Comparison of ENCODE assay signal across 17 cellular contexts in genomic region chr17:31492206-31492605, GRCh38.
DNase-seq lines count a peak whose midpoint lies in the region; ATAC-seq, FAIRE-seq and TF ChIP-seq lines count a peak whose summit lies in the region.
"Had no signal": no experiment of that assay in that cellular context is flagged by ENCODE, and none has a peak within 500 bp of the region (broad histone marks: within the 10 kb centered on the region; RNA-seq: fewer than 3 reads in every experiment).

No MANE protein-coding gene starts in this region.

- peaks cover 85% of the 10 kb centered on the region for H3K4me1 Mint-ChIP-seq in activated naive CD4-positive, alpha-beta T cell treated with anti-CD3 and anti-CD28 coated beads, Interleukin-2, amount 50 U/mL, for 24 hours
- peaks cover 78% of the 10 kb centered on the region for H3K4me1 Mint-ChIP-seq in activated CD4-positive, alpha-beta memory T cell treated with anti-CD3 and anti-CD28 coated beads, Interleukin-2, amount 10 ng/mL, durations not matched to agents 7 days and 5 days

- H3K27me3 ChIP-seq in keratinocyte (ENCODE audit: control insufficient read depth, extremely low read depth, insufficient read depth, low read length), result no peaks in the 10 kb centered on the region
- H3K27me3 ChIP-seq: right atrium auricular region had no signal

- POLR2A ChIA-PET in activated CD4-positive, alpha-beta memory T cell treated with anti-CD3 and anti-CD28 coated beads, Interleukin-2, amount 10 ng/mL, durations not matched to agents 7 days and 5 days (lab: Charles Lee), result interaction anchor here (3.1 to 11.7 kb wide), 2 partner anchors 9 to 20 kb away, joined by 17 to 314 read pairs; no protein-coding TSS in a partner anchor

- H3K79me2 ChIP-seq in keratinocyte (ENCODE audit: control insufficient read depth, insufficient read depth, low read length), result peaks cover 5% of the 10 kb centered on the region

- peaks cover 4% of the 10 kb centered on the region for H4K20me1 ChIP-seq in keratinocyte (ENCODE audit: control insufficient read depth, extremely low read depth, insufficient read depth, low read length)

- H3K9me3 ChIP-seq in keratinocyte (ENCODE audit: control insufficient read depth, low read depth, low read length), result no peaks in the 10 kb centered on the region
- H3K9me3 ChIP-seq: lower lobe of right lung, right atrium auricular region had no signal

- H3K27ac ChIP-seq in keratinocyte (ENCODE audit: control insufficient read depth, insufficient read depth, low read length), result no peak overlapping the region
- H3K27ac ChIP-seq in temporal lobe (ENCODE audit: low read depth, low read length), result peak overlapping the region; percentile 50
- H3K27ac ChIP-seq: right atrium auricular region, SK-N-MC had no signal

- H3K9me3 Mint-ChIP-seq in activated naive CD4-positive, alpha-beta T cell treated with anti-CD3 and anti-CD28 coated beads, Interleukin-2, amount 50 U/mL, for 24 hours, result no peaks in the 10 kb centered on the region
- no peaks in the 10 kb centered on the region for H3K9me3 Mint-ChIP-seq in activated CD4-positive, alpha-beta memory T cell treated with anti-CD3 and anti-CD28 coated beads, Interleukin-2, amount 10 ng/mL, durations not matched to agents 7 days and 5 days
- H3K9me3 Mint-ChIP-seq: GM23338, neural crest cell had no signal

- no peak overlapping the region for H3K4me3 ChIP-seq in keratinocyte (ENCODE audit: control insufficient read depth in 2 of 3, extremely low read depth in 1 of 3, insufficient read depth in 2 of 3, low read depth in 1 of 3, low read length in 3 of 3)
- H3K4me3 ChIP-seq: GM23338, lower lobe of right lung, right atrium auricular region, SK-N-MC had no signal

- no peak for FAIRE-seq in keratinocyte (lab: Jason Lieb, UNC)

- DNase-seq in activated naive CD4-positive, alpha-beta T cell treated with Interleukin-2 at 50 U/mL for 16 hours, result no peak
- DNase-seq in activated CD4-positive, alpha-beta memory T cell treated with anti-CD3 and anti-CD28 coated beads, Interleukin-2, amount 10 ng/mL, durations not matched to agents 7 days and 5 days, result no peak
- DNase-seq in keratinocyte (ENCODE audit: low read depth, low spot score) (no peak), GOT3 (lab: John Stamatoyannopoulos, UW) (no peak), activated gamma-delta T cell (lab: John Stamatoyannopoulos, UW) (no peak)
- DNase-seq: activated CD8-positive, alpha-beta memory T cell treated with anti-CD3 and anti-CD28 coated beads, Interleukin-2, amount 50 U/mL, for 48 hours; IMR-90; lower lobe of right lung; NCI-H1105 treated with DMSO at 0.1 percent for 48 hours; stimulated activated CD4-positive, alpha-beta T cell treated with anti-CD3 and anti-CD28 coated beads, Interleukin-4, amount 100 ng/mL, for 24 hours had no signal

- no peaks in the 10 kb centered on the region for H3K27me3 Mint-ChIP-seq in activated naive CD4-positive, alpha-beta T cell treated with anti-CD3 and anti-CD28 coated beads, Interleukin-2, amount 50 U/mL, for 24 hours
- no peaks in the 10 kb centered on the region for H3K27me3 Mint-ChIP-seq in activated CD4-positive, alpha-beta memory T cell treated with anti-CD3 and anti-CD28 coated beads, Interleukin-2, amount 10 ng/mL, durations not matched to agents 7 days and 5 days

- peaks cover 74% of the 10 kb centered on the region for H3K4me1 ChIP-seq in keratinocyte (ENCODE audit: control insufficient read depth, extremely low read depth, insufficient read depth, low read length)

- H3K36me3 Mint-ChIP-seq in activated naive CD4-positive, alpha-beta T cell treated with anti-CD3 and anti-CD28 coated beads, Interleukin-2, amount 50 U/mL, for 24 hours, result peaks cover 2% of the 10 kb centered on the region
- peaks cover 22% of the 10 kb centered on the region for H3K36me3 Mint-ChIP-seq in activated CD4-positive, alpha-beta memory T cell treated with anti-CD3 and anti-CD28 coated beads, Interleukin-2, amount 10 ng/mL, durations not matched to agents 7 days and 5 days (ENCODE audit: low read depth)

- H3K4me2 ChIP-seq in keratinocyte (ENCODE audit: control insufficient read depth, extremely low read depth, insufficient read depth, low read depth, low read length), result peak overlapping the region; percentile 48
- H3K4me2 ChIP-seq: GM23338 had no signal

- H2AFZ ChIP-seq in keratinocyte (ENCODE audit: control insufficient read depth, low read length), result no peak overlapping the region
- H2AFZ ChIP-seq: GM23338 had no signal

- H3K9ac ChIP-seq in keratinocyte (ENCODE audit: control insufficient read depth, extremely low read depth, insufficient read depth, low read length), result no peak overlapping the region

- CTCF ChIA-PET in activated CD4-positive, alpha-beta memory T cell treated with anti-CD3 and anti-CD28 coated beads, Interleukin-2, amount 10 ng/mL, durations not matched to agents 7 days and 5 days (lab: Charles Lee), result interaction anchor here (4.8 kb wide), 1 partner anchor 17 kb away, joined by 58 read pairs; no protein-coding TSS in a partner anchor

- H3K27ac Mint-ChIP-seq in activated naive CD4-positive, alpha-beta T cell treated with anti-CD3 and anti-CD28 coated beads, Interleukin-2, amount 50 U/mL, for 24 hours, result peak overlapping the region; percentile 63
- H3K27ac Mint-ChIP-seq in activated CD4-positive, alpha-beta memory T cell treated with anti-CD3 and anti-CD28 coated beads, Interleukin-2, amount 10 ng/mL, durations not matched to agents 7 days and 5 days, result peak overlapping the region; percentile 64

- H3K4me3 Mint-ChIP-seq in activated naive CD4-positive, alpha-beta T cell treated with anti-CD3 and anti-CD28 coated beads, Interleukin-2, amount 50 U/mL, for 24 hours, result peak overlapping the region; percentile 76
- peak overlapping the region; percentile 3 for H3K4me3 Mint-ChIP-seq in activated CD4-positive, alpha-beta memory T cell treated with anti-CD3 and anti-CD28 coated beads, Interleukin-2, amount 10 ng/mL, durations not matched to agents 7 days and 5 days
- H3K4me3 Mint-ChIP-seq: GM23338, neural crest cell had no signal

- TF ChIP-seq CTCF in keratinocyte (optimal IDR thresholded peaks at IDR 0.05 in 1 of 3, IDR thresholded peaks at IDR 0.05 in 1 of 3, conservative IDR thresholded peaks at IDR 0.05 in 1 of 3; ENCODE audit: extremely low read depth in 1 of 3, insufficient read depth in 2 of 3, low read length in 3 of 3), result no peak

- dilution Hi-C loops in keratinocyte (cut with MboI; ENCODE audit: extremely low pct_ligation_motif_present, low sequenced_read_pairs), result no loop called here

- no peaks in the 10 kb centered on the region for H3K36me3 ChIP-seq in keratinocyte (ENCODE audit: control insufficient read depth in 2 of 2, extremely low read depth in 1 of 2, insufficient read depth in 2 of 2, low read length in 2 of 2)
- H3K36me3 ChIP-seq: lower lobe of right lung, right atrium auricular region had no signal

- no peak for ATAC-seq in GM18858 (IDR thresholded peaks at IDR 0.05; ENCODE audit: unreplicated experiment)
- ATAC-seq: GM23338, lower lobe of right lung had no signal

- peaks cover 6% of the 10 kb centered on the region for H3K9me1 ChIP-seq in keratinocyte (ENCODE audit: control insufficient read depth, extremely low read depth, insufficient read depth, low read length)
